8 cellular contexts compared by ENCODE assay signal in genomic region chr1:15618685-15619525, GRCh38. TPM values are rescaled to one million over a fixed set of nuclear protein-coding genes. Genes with fewer than 3 reads are reported as not detected.
DNase-seq lines count a peak whose midpoint lies in the region; ATAC-seq, FAIRE-seq and TF ChIP-seq lines count a peak whose summit lies in the region.

No MANE protein-coding gene starts in this region.

- H3K9ac ChIP-seq in HUES48 (ENCODE audit: low read depth, low read length) = no peak overlapping the region; the same call in 1 of the 2 replicates
- peak overlapping the region; percentile 97 for H3K9ac ChIP-seq in HepG2 (ENCODE audit: insufficient read depth, low read depth, low read length)

- in situ Hi-C loops in astrocyte of the cerebellum (cut with HindIII; ENCODE audit: low sequenced_read_pairs) (no loop called here), HepG2 (cut with HindIII; ENCODE audit: extremely low pct_ligation_motif_present, low pct_unique_long_range_greater_than_20kb) (no loop called here)

- H3K27me3 Mint-ChIP-seq in type B pancreatic cell = no peaks in the 10 kb centered on the region

- H3K4me3 Mint-ChIP-seq in type B pancreatic cell = peak overlapping the region; percentile 97

- DNase-seq in AG08395 (ENCODE audit: low spot score) (peak; percentile 53), astrocyte of the cerebellum (ENCODE audit: low read depth) (no peak), HepG2 (ENCODE audit: low spot score) (peak; percentile 94), type B pancreatic cell (ENCODE audit: extremely low spot score, unreplicated experiment) (no peak), urothelium cell line (ENCODE audit: low spot score) (no peak), pons (ENCODE audit: low spot score) (no peak), iPS-NIHi7 (ENCODE audit: extremely low spot score) (no peak)

- peak overlapping the region; percentile 92 for H3K4me2 ChIP-seq in HepG2 (ENCODE audit: low read depth, low read length)

- TF ChIP-seq CTCF in astrocyte of the cerebellum (IDR thresholded peaks at IDR 0.05; ENCODE audit: low read depth, low read length, missing control alignments) (no peak), HepG2 (CRISPR knock-in tag; IDR thresholded peaks at IDR 0.05) (no peak), type B pancreatic cell (conservative IDR thresholded peaks at IDR 0.05) (no peak)

- H3K27ac Mint-ChIP-seq in type B pancreatic cell = peak overlapping the region; percentile 97

- no peaks in the 10 kb centered on the region for H3K27me3 ChIP-seq in HUES48 (ENCODE audit: control insufficient read depth, insufficient read depth, low read length)
- H3K27me3 ChIP-seq in HepG2 (ENCODE audit: control insufficient read depth in 1 of 2, insufficient read depth in 2 of 2, low read length in 2 of 2) = no peaks in the 10 kb centered on the region; a peak in 1 of 5 replicates

- peak in 1 of 2 experiments; percentile 65; a peak in 2 of 4 replicates for TF ChIP-seq POLR2A in HepG2 (IDR thresholded peaks at IDR 0.05; ENCODE audit: insufficient read depth in 1 of 2, low read depth in 2 of 2, low read length in 2 of 2)

- peaks cover 26% of the 10 kb centered on the region for H3K4me1 Mint-ChIP-seq in type B pancreatic cell (ENCODE audit: unreplicated experiment)

- TF ChIP-seq EP300 in HepG2 (IDR thresholded peaks at IDR 0.05; ENCODE audit: low read depth in 2 of 2, low read length in 2 of 2) (peak; percentile 69 to 90), HepG2 (CRISPR knock-in tag; IDR thresholded peaks at IDR 0.05; ENCODE audit: borderline replicate concordance) (peak; percentile 66; the same call in 1 of the 2 replicates)

- H2AFZ ChIP-seq in HepG2 (ENCODE audit: low read length) = no peak overlapping the region

- H3K36me3 Mint-ChIP-seq in type B pancreatic cell = no peaks in the 10 kb centered on the region

- peaks cover 58% of the 10 kb centered on the region for H3K79me2 ChIP-seq in HepG2 (ENCODE audit: insufficient read depth, low read length)

- FAIRE-seq in HepG2 (lab: Jason Lieb, UNC) = peak; percentile 85
- no peak for FAIRE-seq in urothelium cell line (lab: Jason Lieb, UNC)

- ATAC-seq in HepG2 = peak; percentile 43

- POLR2A ChIA-PET in HepG2 (lab: Yijun Ruan, JAX) = interaction anchor here (0.7 to 8.5 kb wide), 19 partner anchors 9 to 537 kb away, joined by 3 to 188 read pairs (median 7); partner anchors contain the start of genes AGMAT, DNAJC16, EPHA2 and SPEN

- H3K4me3 ChIP-seq in HUES48 (ENCODE audit: low read depth, low read length) (peak overlapping the region; percentile 96), astrocyte of the cerebellum (ENCODE audit: low read depth, low read length) (peak overlapping the region; percentile 98), HepG2 (replicated peaks in 1 of 3; ENCODE audit: insufficient read depth in 1 of 3, low read depth in 2 of 3, low read length in 3 of 3) (peak overlapping the region; percentile 87 to 100 (median 97))

- H3K36me3 ChIP-seq in HUES48 (ENCODE audit: control insufficient read depth, insufficient read depth, low read length) = peaks cover 14% of the 10 kb centered on the region; the same call in 1 of the 2 replicates
- H3K36me3 ChIP-seq in HepG2 (replicated peaks in 1 of 2; ENCODE audit: control insufficient read depth in 1 of 2, insufficient read depth in 2 of 2, low read length in 2 of 2) = peaks cover 0 to 3% of the 10 kb centered on the region in 2 experiments; a peak in 2 of 5 replicates

- peaks cover 40% of the 10 kb centered on the region for H4K20me1 ChIP-seq in HepG2 (ENCODE audit: insufficient read depth, low read length)

- intact Hi-C loops in HepG2 (cut with micrococcal nuclease; ENCODE audit: unreplicated experiment) = no loop called here

- H3K27ac ChIP-seq in HUES48 (ENCODE audit: low read depth, low read length) (peak overlapping the region; percentile 93), HepG2 (ENCODE audit: extremely low read length, insufficient read depth, low read length) (peak overlapping the region; percentile 95)

- TF ChIP-seq RAD21 in HepG2 (CRISPR knock-in tag; IDR thresholded peaks at IDR 0.05) = no peak

- CTCF ChIA-PET in HepG2 (lab: Yijun Ruan, JAX; ENCODE audit: low intra/inter-chr PET ratio, low total read pairs) = interaction anchor here (1.3 kb wide), 1 partner anchor 24 kb away, joined by 3 read pairs; no protein-coding TSS in a partner anchor

- WGBS in HepG2 (ENCODE audit: low lambda C conversion rate) = 18% methylated on average over 26 of the region's 26 CpGs

- H3K9me3 Mint-ChIP-seq in type B pancreatic cell = no peaks in the 10 kb centered on the region

- TSS peak; percentile 70 for BruUV-seq in HepG2 (replicated peaks; lab: Mats Ljungman, UMichigan)

- H3K9me3 ChIP-seq in HUES48 (ENCODE audit: control insufficient read depth, insufficient read depth, low read length) (no peaks in the 10 kb centered on the region), HepG2 (ENCODE audit: low read length) (no peaks in the 10 kb centered on the region)

- H3K4me1 ChIP-seq in HUES48 (ENCODE audit: control insufficient read depth, insufficient read depth, low read length) (peaks cover 10% of the 10 kb centered on the region), HepG2 (ENCODE audit: insufficient read depth, low read length) (peaks cover 64% of the 10 kb centered on the region)

TF ChIP-seq in HepG2, 621 proteins besides CTCF, POLR2A, EP300 and RAD21 (continues in another document):
- TF ChIP-seq, protein P1, sequence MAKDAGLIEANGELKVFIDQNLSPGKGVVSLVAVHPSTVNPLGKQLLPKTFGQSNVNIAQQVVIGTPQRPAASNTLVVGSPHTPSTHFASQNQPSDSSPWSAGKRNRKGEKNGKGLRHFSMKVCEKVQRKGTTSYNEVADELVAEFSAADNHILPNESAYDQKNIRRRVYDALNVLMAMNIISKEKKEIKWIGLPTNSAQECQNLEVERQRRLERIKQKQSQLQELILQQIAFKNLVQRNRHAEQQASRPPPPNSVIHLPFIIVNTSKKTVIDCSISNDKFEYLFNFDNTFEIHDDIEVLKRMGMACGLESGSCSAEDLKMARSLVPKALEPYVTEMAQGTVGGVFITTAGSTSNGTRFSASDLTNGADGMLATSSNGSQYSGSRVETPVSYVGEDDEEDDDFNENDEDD (CRISPR knock-in tag; IDR thresholded peaks at IDR 0.05; ENCODE audit: borderline replicate concordance) = peak; percentile 35; the same call in 1 of the 2 replicates
- TF ChIP-seq TEAD2 (CRISPR knock-in tag; IDR thresholded peaks at IDR 0.05) (no peak), NR2C2 (CRISPR knock-in tag; IDR thresholded peaks at IDR 0.05; ENCODE audit: borderline replicate concordance) (peak; percentile 65; the same call in 1 of the 2 replicates), POLR2AphosphoS2 (IDR thresholded peaks at IDR 0.05; ENCODE audit: low read depth, low read length) (no peak)

RNA-seq across cellular contexts. Expression of gene DDI2, which starts 1.6 kb away (rescaled TPM):
- total RNA-seq in HepG2 (2016; rRNA removed; fragmentation: Illumina TruSeq; extraction: Trizol) = 25.7 and 34.0 TPM in 2 replicates
- 5.9 and 7.5 TPM in 2 replicates for total RNA-seq in HepG2 (2016; cell fraction: cytosol; rRNA removed; fragmentation: Illumina TruSeq; extraction: Trizol; ENCODE audit: low read depth)
- 26.2 and 32.2 TPM in 2 replicates for total RNA-seq in HepG2 (2016; cell fraction: insoluble cytoplasmic fraction; rRNA removed; fragmentation: Illumina TruSeq; extraction: Trizol)
- 11.2 and 13.9 TPM in 2 replicates for total RNA-seq in HepG2 (2016; cell fraction: membrane; rRNA removed; fragmentation: Illumina TruSeq; extraction: Trizol)
- total RNA-seq in HepG2 (2016; cell fraction: nucleus; rRNA removed; fragmentation: Illumina TruSeq; extraction: Trizol) = 41.5 and 50.4 TPM in 2 replicates
- 8.5 and 10.1 TPM in 2 replicates for polyA plus RNA-seq in HepG2 (2011; rRNA removed)
- polyA plus RNA-seq in HepG2 (2011; cell fraction: cytosol; rRNA removed) = 5.5 and 7.7 TPM in 2 replicates
- polyA plus RNA-seq in HepG2 (2011; cell fraction: nucleus; rRNA removed) = 19.8 and 23.2 TPM in 2 replicates
- 19.5 and 23.0 TPM in 2 replicates for polyA plus RNA-seq in HepG2 (2012)
- 1.1 and 1.3 TPM in 2 replicates for polyA plus RNA-seq in HepG2 (2016; cell fraction: cytosol; fragmentation: Illumina TruSeq; extraction: Trizol; ENCODE audit: low read depth)
- 22.9 and 23.8 TPM in 2 replicates for polyA plus RNA-seq in HepG2 (2016; cell fraction: insoluble cytoplasmic fraction; fragmentation: Illumina TruSeq; extraction: Trizol; ENCODE audit: low read depth)
- polyA plus RNA-seq in HepG2 (2016; cell fraction: membrane; fragmentation: Illumina TruSeq; extraction: Trizol; ENCODE audit: low read depth) = 2.7 and 3.3 TPM in 2 replicates
- polyA plus RNA-seq in HepG2 (2016; cell fraction: nucleus; fragmentation: Illumina TruSeq; extraction: Trizol; ENCODE audit: insufficient read depth, low read depth) = 23.7 and 25.3 TPM in 2 replicates
- polyA minus RNA-seq in HepG2 (2011; rRNA and poly(A)+ RNA removed; ENCODE audit: low replicate concordance) = 38.4 and 51.6 TPM in 2 replicates
- polyA minus RNA-seq in HepG2 (2011; cell fraction: cytosol; rRNA and poly(A)+ RNA removed) = 15.5 and 15.8 TPM in 2 replicates
- 118 and 145 TPM in 2 replicates for polyA minus RNA-seq in HepG2 (2011; cell fraction: nucleus; rRNA and poly(A)+ RNA removed)
- 38.7 and 53.9 TPM in 2 replicates for total RNA-seq in type B pancreatic cell (ENCODE audit: low replicate concordance)

RNA-seq across cellular contexts. Expression of gene AGMAT, which starts 34.1 kb away (rescaled TPM):
- total RNA-seq in HepG2 (2016; rRNA removed; fragmentation: Illumina TruSeq; extraction: Trizol) (174 and 216 TPM in 2 replicates), type B pancreatic cell (ENCODE audit: low replicate concordance) (5.4 and 7.2 TPM in 2 replicates)
- total RNA-seq in HepG2 (2016; cell fraction: cytosol; rRNA removed; fragmentation: Illumina TruSeq; extraction: Trizol; ENCODE audit: low read depth) = 22.0 and 25.2 TPM in 2 replicates
- total RNA-seq in HepG2 (2016; cell fraction: insoluble cytoplasmic fraction; rRNA removed; fragmentation: Illumina TruSeq; extraction: Trizol) = 174 and 209 TPM in 2 replicates
- total RNA-seq in HepG2 (2016; cell fraction: membrane; rRNA removed; fragmentation: Illumina TruSeq; extraction: Trizol) = 86.5 and 94.9 TPM in 2 replicates
- 61.7 and 71.0 TPM in 2 replicates for total RNA-seq in HepG2 (2016; cell fraction: nucleus; rRNA removed; fragmentation: Illumina TruSeq; extraction: Trizol)
- polyA plus RNA-seq in HepG2 (2011; rRNA removed) = 52.6 and 59.1 TPM in 2 replicates
- 56.4 and 64.1 TPM in 2 replicates for polyA plus RNA-seq in HepG2 (2011; cell fraction: cytosol; rRNA removed)
- polyA plus RNA-seq in HepG2 (2011; cell fraction: nucleus; rRNA removed) = 19.8 and 21.4 TPM in 2 replicates
- polyA plus RNA-seq in HepG2 (2012) = 42.6 and 66.8 TPM in 2 replicates
- 17.9 and 21.4 TPM in 2 replicates for polyA plus RNA-seq in HepG2 (2016; cell fraction: cytosol; fragmentation: Illumina TruSeq; extraction: Trizol; ENCODE audit: low read depth)
- polyA plus RNA-seq in HepG2 (2016; cell fraction: insoluble cytoplasmic fraction; fragmentation: Illumina TruSeq; extraction: Trizol; ENCODE audit: low read depth) = 174 and 175 TPM in 2 replicates
- 49.4 and 51.3 TPM in 2 replicates for polyA plus RNA-seq in HepG2 (2016; cell fraction: membrane; fragmentation: Illumina TruSeq; extraction: Trizol; ENCODE audit: low read depth)
- 65.8 and 75.1 TPM in 2 replicates for polyA plus RNA-seq in HepG2 (2016; cell fraction: nucleus; fragmentation: Illumina TruSeq; extraction: Trizol; ENCODE audit: insufficient read depth, low read depth)
- 29.8 and 85.0 TPM in 2 replicates for polyA minus RNA-seq in HepG2 (2011; rRNA and poly(A)+ RNA removed; ENCODE audit: low replicate concordance)
- polyA minus RNA-seq in HepG2 (2011; cell fraction: cytosol; rRNA and poly(A)+ RNA removed) = 46.5 and 48.4 TPM in 2 replicates
- 22.0 and 23.9 TPM in 2 replicates for polyA minus RNA-seq in HepG2 (2011; cell fraction: nucleus; rRNA and poly(A)+ RNA removed)

Comparison
In these comparisons a context has a peak if more than half of its experiments do, and no peak if none do; other contexts are left out.
1. DNase-seq: peak in AG08395 (single experiment) and HepG2 (single experiment); none in astrocyte of the cerebellum (single experiment), type B pancreatic cell (single experiment), urothelium cell line (single experiment), pons (single experiment) and iPS-NIHi7 (single experiment).
2. Peak in every context shown above with its lines, with median percentiles within 50 percentile points of each other: H3K4me3 ChIP-seq.